In genomic region chr12:52081263-52081733, GRCh38 we compare ENCODE assay signal across 8 cellular contexts. TPM values are rescaled to one million over a fixed set of nuclear protein-coding genes. Genes with fewer than 3 reads are reported as not detected.
DNase-seq lines count a peak whose midpoint lies in the region; ATAC-seq, FAIRE-seq and TF ChIP-seq lines count a peak whose summit lies in the region.

No MANE protein-coding gene starts in this region.

- no peaks in the 10 kb centered on the region for H3K9me3 ChIP-seq in BE2C
- H3K9me3 ChIP-seq in H1 (ENCODE audit: insufficient read depth in 2 of 2, low read depth in 1 of 2, low read length in 1 of 2), result no peaks in the 10 kb centered on the region
- H3K9me3 ChIP-seq in smooth muscle cell (replicated peaks; ENCODE audit: low read depth), result no peaks in the 10 kb centered on the region
- H3K9me3 ChIP-seq in Caco-2, result no peaks in the 10 kb centered on the region

- H3K56ac ChIP-seq in H1 (replicated peaks; ENCODE audit: insufficient read length, low read depth, low read length), result no peak overlapping the region

- H4K8ac ChIP-seq in H1 (ENCODE audit: extremely low read depth, insufficient read depth, low read length), result no peak overlapping the region; the same call in 1 of the 2 replicates

- H3F3A ChIP-seq in smooth muscle cell (ENCODE audit: low read depth), result no peaks in the 10 kb centered on the region

- H3K36me3 Mint-ChIP-seq in Caco-2 (ENCODE audit: insufficient read depth, unreplicated experiment), result peaks cover 23% of the 10 kb centered on the region

- H3K4me2 ChIP-seq in H1 (ENCODE audit: insufficient read depth in 1 of 2, low read depth in 2 of 2, low read length in 2 of 2) (no peak overlapping the region), smooth muscle cell (peak overlapping the region; percentile 69)

- no peak overlapping the region; the same call in 1 of the 2 replicates for H3K18ac ChIP-seq in H1 (ENCODE audit: extremely low read depth, low read length)

- intact Hi-C loops in Caco-2 (cut with micrococcal nuclease; ENCODE audit: unreplicated experiment), result no loop called here

- H3K79me1 ChIP-seq in H1 (ENCODE audit: low read depth, low read length), result no peaks in the 10 kb centered on the region; the same call in 1 of the 2 replicates

- H3K4me3 ChIP-seq in BE2C (ENCODE audit: low read depth, low read length) (no peak overlapping the region), H1 (ENCODE audit: extremely low read depth in 1 of 4, insufficient read depth in 2 of 4, low read depth in 3 of 4, low read length in 4 of 4) (no peak overlapping the region), smooth muscle cell (no peak overlapping the region), Caco-2 (ENCODE audit: low read depth, low read length) (no peak overlapping the region)

- 72% methylated on average over 3 of the region's 9 CpGs; no CpG with 5 or more reads in 1 of the 2 experiments for WGBS in H1 (ENCODE audit: extremely low coverage in 1 of 2, insufficient coverage in 1 of 2, insufficient read length in 1 of 2, insufficient replicate concordance in 2 of 2, low coverage in 1 of 2, low lambda C conversion rate in 2 of 2, missing lambda C conversion rate in 1 of 2), 2 experiments
- 54% methylated on average over 3 of the region's 9 CpGs for WGBS in smooth muscle cell (ENCODE audit: low lambda C conversion rate)

- H3K4me1 ChIP-seq in BE2C (peaks cover 31% of the 10 kb centered on the region), H1 (replicated peaks in 1 of 4; ENCODE audit: control insufficient read depth in 3 of 4, insufficient read depth in 4 of 4, low read length in 3 of 4) (peaks cover 5 to 37% (median 14%) of the 10 kb centered on the region in 4 experiments; a peak in 6 of 7 replicates), smooth muscle cell (ENCODE audit: low read depth) (no peaks in the 10 kb centered on the region), Caco-2 (no peaks in the 10 kb centered on the region)

- TF ChIP-seq EP300 in H1 (IDR thresholded peaks at IDR 0.05; ENCODE audit: borderline replicate concordance in 1 of 2, low read depth in 2 of 2, low read length in 2 of 2), result no peak

- no TSS peak for BruUV-seq in Caco-2 (replicated peaks; lab: Mats Ljungman, UMichigan)

- H3K23me2 ChIP-seq in H1 (ENCODE audit: low read depth, low read length), result peaks cover 8% of the 10 kb centered on the region; the same call in 1 of the 2 replicates

- H3K27ac ChIP-seq in H1 (ENCODE audit: low read depth, low read length) (no peak overlapping the region), smooth muscle cell (ENCODE audit: low read depth) (no peak overlapping the region)

- H3K14ac ChIP-seq in H1 (ENCODE audit: insufficient read length), result no peak overlapping the region

- H3K27ac Mint-ChIP-seq in Caco-2 (ENCODE audit: unreplicated experiment), result no peak overlapping the region

- CTCF ChIA-PET in H1 (lab: Charles Lee; ENCODE audit: partially characterized antibody) (interaction anchor here (0.9 to 34.1 kb wide), 17 partner anchors 8 to 257 kb away, joined by 3 to 1022 read pairs (median 8); partner anchors contain the start of genes ATG101 and NR4A1), Caco-2 (lab: Charles Lee) (interaction anchor here (0.7 to 6.4 kb wide), 4 partner anchors 12 to 57 kb away, joined by 3 to 102 read pairs (median 10); no protein-coding TSS in a partner anchor)

- DNase-seq in BE2C (peak; percentile 71), NCI-H1417 treated with DMSO at 0.1 percent for 48 hours (lab: John Stamatoyannopoulos, UW) (peak; percentile 41), H1 (ENCODE audit: low read depth in 1 of 2, low spot score in 2 of 2) (no peak), smooth muscle cell (lab: John Stamatoyannopoulos, UW; ENCODE audit: unreplicated experiment) (no peak), Caco-2 (no peak), iPS-NIHi7 (ENCODE audit: extremely low spot score) (no peak), T-helper 9 cell (no peak)

- no peak for TF ChIP-seq POLR2A in H1 (IDR thresholded peaks at IDR 0.05; ENCODE audit: control extremely low read depth in 1 of 2, low read depth in 2 of 2, low read length in 2 of 2)

- no peak overlapping the region for H2BK120ac ChIP-seq in H1 (replicated peaks; ENCODE audit: low read depth, low read length)

- H2BK5ac ChIP-seq in H1 (ENCODE audit: low read depth, low read length), result peak overlapping the region; percentile 16; the same call in 1 of the 2 replicates

- H3K79me2 ChIP-seq in H1 (ENCODE audit: control insufficient read depth in 1 of 2, insufficient read depth in 2 of 2, low read length in 2 of 2), result peaks cover 0 to under 1% of the 10 kb centered on the region in 2 experiments; a peak in 1 of 4 replicates
- peaks cover 2% of the 10 kb centered on the region for H3K79me2 ChIP-seq in smooth muscle cell (ENCODE audit: low read depth)

- H3K4me3 Mint-ChIP-seq in Caco-2 (ENCODE audit: unreplicated experiment), result no peak overlapping the region

- H3K9ac ChIP-seq in H1 (replicated peaks in 1 of 4; ENCODE audit: extremely low read depth in 1 of 4, low read depth in 3 of 4, low read length in 3 of 4) (no peak overlapping the region), smooth muscle cell (ENCODE audit: low read depth) (no peak overlapping the region)

- no peak for FAIRE-seq in H1 (lab: Jason Lieb, UNC)

- H2BK20ac ChIP-seq in H1 (ENCODE audit: low read length), result no peak overlapping the region

- H2AFZ ChIP-seq in H1 (ENCODE audit: low read length), result no peak overlapping the region
- no peak overlapping the region for H2AFZ ChIP-seq in smooth muscle cell (ENCODE audit: low read depth)

- H4K91ac ChIP-seq in H1 (replicated peaks; ENCODE audit: insufficient read length, low read length), result no peak overlapping the region

- TF ChIP-seq CTCF in BE2C (IDR thresholded peaks at IDR 0.05; ENCODE audit: low read depth, low read length), result no peak
- no peak for TF ChIP-seq CTCF in H1 (IDR thresholded peaks at IDR 0.05; ENCODE audit: control extremely low read depth in 1 of 3, insufficient read depth in 1 of 3, low read depth in 1 of 3, low read length in 3 of 3)
- no peak for TF ChIP-seq CTCF in smooth muscle cell (IDR thresholded peaks at IDR 0.05; ENCODE audit: borderline replicate concordance, insufficient read depth, poor library complexity, severe bottlenecking)
- no peak for TF ChIP-seq CTCF in Caco-2 (IDR thresholded peaks at IDR 0.05; ENCODE audit: insufficient read depth in 1 of 2, low read depth in 1 of 2, low read length in 1 of 2, severe bottlenecking in 1 of 2, unreplicated experiment in 1 of 2)

- H3K36me3 ChIP-seq in BE2C, result peaks cover 26% of the 10 kb centered on the region
- peaks cover 6 to 16% (median 10%) of the 10 kb centered on the region in 4 experiments; a peak in 7 of 8 replicates for H3K36me3 ChIP-seq in H1 (ENCODE audit: control insufficient read depth in 2 of 4, insufficient read depth in 4 of 4, low read length in 3 of 4)
- no peaks in the 10 kb centered on the region for H3K36me3 ChIP-seq in smooth muscle cell (ENCODE audit: low read depth)
- no peaks in the 10 kb centered on the region; the same call in 1 of the 2 replicates for H3K36me3 ChIP-seq in Caco-2 (ENCODE audit: control insufficient read depth, insufficient read depth, low read length)

- no peak overlapping the region for H4K5ac ChIP-seq in H1 (ENCODE audit: insufficient read length, low read depth, low read length)

- H3K23ac ChIP-seq in H1 (ENCODE audit: insufficient read length), result no peak overlapping the region

- H3K27me3 Mint-ChIP-seq in Caco-2 (ENCODE audit: insufficient read depth, unreplicated experiment), result no peaks in the 10 kb centered on the region

- H2BK12ac ChIP-seq in H1 (ENCODE audit: low read depth, low read length), result peak overlapping the region; percentile 50; the same call in 1 of the 2 replicates

- H3K27me3 ChIP-seq in BE2C (no peaks in the 10 kb centered on the region), H1 (replicated peaks in 1 of 4; ENCODE audit: control insufficient read depth in 3 of 4, extremely low read depth in 1 of 4, insufficient read depth in 3 of 4, low read length in 3 of 4) (peaks cover 0 to 14% (median 1%) of the 10 kb centered on the region in 4 experiments; a peak in 5 of 7 replicates), smooth muscle cell (ENCODE audit: low read depth) (no peaks in the 10 kb centered on the region), Caco-2 (replicated peaks; ENCODE audit: control insufficient read depth, insufficient read depth, low read length) (no peaks in the 10 kb centered on the region)

- no peak for TF ChIP-seq RAD21 in H1 (IDR thresholded peaks at IDR 0.05 in 1 of 2, conservative IDR thresholded peaks at IDR 0.05 in 1 of 2; ENCODE audit: low read depth in 2 of 2, low read length in 2 of 2)

- H3K4me1 Mint-ChIP-seq in Caco-2 (ENCODE audit: low read depth, unreplicated experiment), result peaks cover 7% of the 10 kb centered on the region

- H4K20me1 ChIP-seq in H1 (replicated peaks in 1 of 2; ENCODE audit: control insufficient read depth in 1 of 2, insufficient read depth in 2 of 2, low read length in 2 of 2) (peaks cover 2 to 14% of the 10 kb centered on the region in 2 experiments), smooth muscle cell (ENCODE audit: low read depth) (peaks cover 43% of the 10 kb centered on the region)

- no peak overlapping the region for H3K4ac ChIP-seq in H1 (replicated peaks; ENCODE audit: insufficient read length, low read depth, low read length)

- POLR2A ChIA-PET in H1 (lab: Charles Lee; ENCODE audit: partially characterized antibody), result interaction anchor here (0.8 to 7.7 kb wide), 9 partner anchors 10 to 192 kb away, joined by 3 to 82 read pairs (median 8); partner anchors contain the start of genes ATG101 and NR4A1
- POLR2A ChIA-PET in Caco-2 (lab: Charles Lee), result interaction anchor here (0.5 kb wide), 1 partner anchor 13 kb away, joined by 3 read pairs; no protein-coding TSS in a partner anchor

- peak; percentile 72 for ATAC-seq in GM21447 (IDR thresholded peaks at IDR 0.05; ENCODE audit: unreplicated experiment)

- no peak overlapping the region for H2AK5ac ChIP-seq in H1 (ENCODE audit: low read depth, low read length)

- no peaks in the 10 kb centered on the region for H3K9me3 Mint-ChIP-seq in Caco-2 (ENCODE audit: unreplicated experiment)

- H2BK15ac ChIP-seq in H1 (ENCODE audit: low read length), result no peak overlapping the region

RNA-seq across cellular contexts. Expression of gene SMIM41, which starts 1.8 kb away (rescaled TPM):
- not detected for polyA plus RNA-seq in BE2C (2012; ENCODE audit: insufficient read depth, insufficient read length, low read depth)
- 0.28 and 0.31 TPM in 2 replicates for total RNA-seq in H1 (2021; fragmentation: NEBNext Ultra II Directional; extraction: Animal tissue kit (Norgen Biotek cat#: 25700))
- polyA plus RNA-seq in H1 (2011; rRNA removed), result 0.91 and 0.98 TPM in 2 replicates
- polyA plus RNA-seq in H1 (2011; cell fraction: cytosol; rRNA removed), result 0.66 TPM
- polyA plus RNA-seq in H1 (2011; cell fraction: nucleus; rRNA removed), result 0.74 TPM
- 0.20 to 0.56 TPM (median 0.46 TPM) in 3 of 4 replicates, not detected in the other for polyA plus RNA-seq in H1 (2012, experiment 1 of 2)
- polyA plus RNA-seq in H1 (2012, experiment 2 of 2), result 0.42 TPM
- 0.08 TPM for polyA plus RNA-seq in H1 (2013, experiment 1 of 2)
- polyA plus RNA-seq in H1 (2013, experiment 2 of 2), result 0.07 TPM
- 0.54 TPM in 1 of 2 replicates, not detected in the other for polyA minus RNA-seq in H1 (2011; rRNA and poly(A)+ RNA removed)
- polyA minus RNA-seq in H1 (2011; cell fraction: cytosol; rRNA and poly(A)+ RNA removed), result not detected
- polyA minus RNA-seq in H1 (2011; cell fraction: nucleus; rRNA and poly(A)+ RNA removed), result 0.70 TPM
- total RNA-seq in smooth muscle cell, result not detected in 2 replicates
- polyA plus RNA-seq in smooth muscle cell, result not detected in 2 replicates
- total RNA-seq in Caco-2 (2022), result not detected in 2 replicates

RNA-seq across cellular contexts. Expression of gene ATG101, which starts 11.5 kb away (rescaled TPM):
- polyA plus RNA-seq in BE2C (2012; ENCODE audit: insufficient read depth, insufficient read length, low read depth), result 337 TPM
- 48.9 and 49.8 TPM in 2 replicates for total RNA-seq in H1 (2021; fragmentation: NEBNext Ultra II Directional; extraction: Animal tissue kit (Norgen Biotek cat#: 25700))
- polyA plus RNA-seq in H1 (2011; rRNA removed) (55.9 and 64.9 TPM in 2 replicates), smooth muscle cell (114 and 120 TPM in 2 replicates)
- polyA plus RNA-seq in H1 (2011; cell fraction: cytosol; rRNA removed), result 105 TPM
- 55.5 TPM for polyA plus RNA-seq in H1 (2011; cell fraction: nucleus; rRNA removed)
- polyA plus RNA-seq in H1 (2012, experiment 1 of 2), result 46.4 to 65.2 TPM (median 63.9 TPM) in 4 replicates
- 60.3 TPM for polyA plus RNA-seq in H1 (2012, experiment 2 of 2)
- polyA plus RNA-seq in H1 (2013, experiment 1 of 2), result 25.2 TPM
- 27.1 TPM for polyA plus RNA-seq in H1 (2013, experiment 2 of 2)
- polyA minus RNA-seq in H1 (2011; rRNA and poly(A)+ RNA removed), result 44.4 and 61.4 TPM in 2 replicates
- 20.8 TPM for polyA minus RNA-seq in H1 (2011; cell fraction: cytosol; rRNA and poly(A)+ RNA removed)
- 15.7 TPM for polyA minus RNA-seq in H1 (2011; cell fraction: nucleus; rRNA and poly(A)+ RNA removed)
- total RNA-seq in smooth muscle cell (62.6 and 73.4 TPM in 2 replicates), Caco-2 (2022) (67.2 and 78.0 TPM in 2 replicates)

RNA-seq across cellular contexts. Expression of gene NR4A1, which starts 30.1 kb away (rescaled TPM):
- polyA plus RNA-seq in BE2C (2012; ENCODE audit: insufficient read depth, insufficient read length, low read depth), result 69.7 TPM
- 18.7 and 19.3 TPM in 2 replicates for total RNA-seq in H1 (2021; fragmentation: NEBNext Ultra II Directional; extraction: Animal tissue kit (Norgen Biotek cat#: 25700))
- polyA plus RNA-seq in H1 (2011; rRNA removed) (23.3 and 36.0 TPM in 2 replicates), smooth muscle cell (510 and 634 TPM in 2 replicates)
- 17.3 TPM for polyA plus RNA-seq in H1 (2011; cell fraction: cytosol; rRNA removed)
- polyA plus RNA-seq in H1 (2011; cell fraction: nucleus; rRNA removed), result 42.1 TPM
- 13.7 to 17.2 TPM (median 14.8 TPM) in 4 replicates for polyA plus RNA-seq in H1 (2012, experiment 1 of 2)
- polyA plus RNA-seq in H1 (2012, experiment 2 of 2), result 12.5 TPM
- 19.7 TPM for polyA plus RNA-seq in H1 (2013, experiment 1 of 2)
- polyA plus RNA-seq in H1 (2013, experiment 2 of 2), result 19.0 TPM
- 5.1 and 8.0 TPM in 2 replicates for polyA minus RNA-seq in H1 (2011; rRNA and poly(A)+ RNA removed)
- polyA minus RNA-seq in H1 (2011; cell fraction: cytosol; rRNA and poly(A)+ RNA removed), result 14.5 TPM
- polyA minus RNA-seq in H1 (2011; cell fraction: nucleus; rRNA and poly(A)+ RNA removed), result 11.1 TPM
- total RNA-seq in smooth muscle cell (178 and 182 TPM in 2 replicates), Caco-2 (2022) (37.9 and 41.8 TPM in 2 replicates)

Comparison
In these comparisons a context has a peak if more than half of its experiments do, and no peak if none do; other contexts are left out.
1. DNase-seq: peak in BE2C (single experiment) and NCI-H1417 treated with DMSO at 0.1 percent for 48 hours (single experiment); none in H1 (0 of 2), smooth muscle cell (single experiment), Caco-2 (0 of 2), iPS-NIHi7 (single experiment) and T-helper 9 cell (single experiment).